Comparison of ENCODE assay signal across 12 cellular contexts in the genomic region with DNA sequence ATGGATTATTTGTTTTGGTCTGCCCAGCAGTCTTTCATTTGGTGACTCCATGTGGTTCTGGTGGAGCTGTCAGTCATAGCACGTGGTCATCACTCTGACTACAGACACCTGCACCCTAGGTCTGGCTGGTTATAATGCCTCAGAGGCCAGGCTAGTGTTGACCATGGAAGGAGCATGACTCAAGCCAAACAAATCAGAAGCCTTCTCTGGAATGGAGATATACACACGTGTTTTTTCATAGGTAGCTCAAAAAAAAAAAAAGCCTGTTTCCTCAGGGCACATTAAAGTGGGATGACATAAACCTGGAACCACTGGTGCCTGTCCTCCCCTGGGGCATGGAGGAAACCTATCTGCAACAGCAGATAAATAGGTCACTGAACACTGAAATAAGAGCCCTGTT. TPM values are rescaled to one million over a fixed set of nuclear protein-coding genes. Genes with fewer than 3 reads are reported as not detected.
DNase-seq lines count a peak whose midpoint lies in the region; ATAC-seq and TF ChIP-seq lines count a peak whose summit lies in the region.
"Had no signal": no experiment of that assay in that cellular context is flagged by ENCODE, and none has a peak within 500 bp of the region (broad histone marks: within the 10 kb centered on the region; RNA-seq: fewer than 3 reads in every experiment).

No MANE protein-coding gene starts in this region.

- no peak overlapping the region for H3K4me3 ChIP-seq in PC-3 (ENCODE audit: low read length)
- no peak overlapping the region for H3K4me3 ChIP-seq in testis
- H3K4me3 ChIP-seq: SJSA1 had no signal

- TSS peak; percentile 8 for BruUV-seq in PC-3 (replicated peaks; lab: Mats Ljungman, UMichigan)

- no peak overlapping the region for H2AFZ ChIP-seq in PC-3 (ENCODE audit: low read length)

- no peak overlapping the region for H3K9ac ChIP-seq in PC-3 (ENCODE audit: low read length)

- TF ChIP-seq POLR2A in testis (IDR thresholded peaks at IDR 0.05): no peak

- DNase-seq in ELF-1 (ENCODE audit: low read depth, low spot score): peak; percentile 61
- peak; percentile 94 for DNase-seq in PC-3
- no peak for DNase-seq in left lobe of liver (ENCODE audit: low spot score)
- DNase-seq in testis: no peak
- no peak for DNase-seq in activated CD4-positive, CD25-positive, alpha-beta regulatory T cell treated with anti-CD3 and anti-CD28 coated beads, Interleukin-2, amount 50 U/mL, for 72 hours
- DNase-seq: activated CD4-positive, CD25-positive, alpha-beta regulatory T cell; GOT3; NCI-H446 treated with DMSO at 0.1 percent for 48 hours; right cardiac atrium had no signal

- 61 to 64% methylated on average over 2 of the region's 2 CpGs for WGBS in testis, 2 donors

- POLR2A ChIA-PET in PC-3 (lab: Charles Lee; ENCODE audit: unreplicated experiment): interaction anchor here (0.6 kb wide), 1 partner anchor 92 kb away, joined by 5 read pairs; no protein-coding TSS in a partner anchor

- intact Hi-C loops in PC-3 (cut with micrococcal nuclease) (no loop called here), testis (cut with DNase I; ENCODE audit: low total_unique reads) (no loop called here)

- H3K27ac ChIP-seq in PC-3 (ENCODE audit: low read length) (peak overlapping the region; percentile 23), testis (no peak overlapping the region)
- H3K27ac ChIP-seq: C4-2B, SJSA1 had no signal

- H3K27me3 ChIP-seq in PC-3 (ENCODE audit: low read length): no peaks in the 10 kb centered on the region
- no peaks in the 10 kb centered on the region for H3K27me3 ChIP-seq in testis
- H3K27me3 ChIP-seq: SJSA1 had no signal

- peaks cover 24% of the 10 kb centered on the region for H3K4me1 ChIP-seq in PC-3 (ENCODE audit: insufficient read depth, low read length)
- H3K4me1 ChIP-seq in testis: no peaks in the 10 kb centered on the region
- H3K4me1 ChIP-seq: SJSA1 had no signal

- CTCF ChIA-PET in PC-3 (lab: Charles Lee): interaction anchor here (0.5 to 0.6 kb wide), 2 partner anchors 13 to 339 kb away, joined by 3 read pairs; no protein-coding TSS in a partner anchor

- H4K20me1 ChIP-seq in PC-3 (ENCODE audit: low read length): no peaks in the 10 kb centered on the region

- ATAC-seq in PC-3: peak; percentile 92
- peak; percentile 24 for ATAC-seq in left lobe of liver
- no peak for ATAC-seq in GM19351 (IDR thresholded peaks at IDR 0.05; ENCODE audit: unreplicated experiment)

- H3K9me3 ChIP-seq in PC-3 (ENCODE audit: low read length) (no peaks in the 10 kb centered on the region), testis (no peaks in the 10 kb centered on the region)
- H3K9me3 ChIP-seq: SJSA1 had no signal

- TF ChIP-seq CTCF in PC-3 (conservative IDR thresholded peaks at IDR 0.05; ENCODE audit: low read depth, low read length): no peak
- TF ChIP-seq CTCF in testis (IDR thresholded peaks at IDR 0.05): no peak

- H3F3A ChIP-seq in PC-3 (ENCODE audit: low read length, unreplicated experiment): no peaks in the 10 kb centered on the region

- no peaks in the 10 kb centered on the region for H3K79me2 ChIP-seq in PC-3 (ENCODE audit: low read length)

- H3K4me2 ChIP-seq in PC-3 (ENCODE audit: low read length): peak overlapping the region; percentile 22

- H3K9me2 ChIP-seq in PC-3 (replicated peaks; ENCODE audit: low read length): no peaks in the 10 kb centered on the region

- H3K36me3 ChIP-seq in PC-3 (ENCODE audit: low read depth, low read length) (no peaks in the 10 kb centered on the region), testis (ENCODE audit: low read depth, missing control alignments) (no peaks in the 10 kb centered on the region)

RNA-seq across cellular contexts. Expression of a gene that starts 8.1 kb away (rescaled TPM):
- total RNA-seq in PC-3 (2014; rRNA removed): 57.8 and 69.0 TPM in 2 replicates
- 74.6 TPM for total RNA-seq in left lobe of liver
- 100 to 1,000 TPM; 136 to 147 TPM for total RNA-seq in testis
- 301 TPM for polyA plus RNA-seq in testis (ENCODE audit: insufficient read depth, low read depth, low replicate concordance)

RNA-seq across cellular contexts. Expression of a gene that starts 48.9 kb away (rescaled TPM):
- total RNA-seq in PC-3 (2014; rRNA removed): 47.2 and 51.0 TPM in 2 replicates
- 29.8 TPM for total RNA-seq in left lobe of liver
- total RNA-seq in testis: 10 to 100 TPM; 51.1 to 63.9 TPM
- 66.4 TPM for polyA plus RNA-seq in testis (ENCODE audit: insufficient read depth, low read depth, low replicate concordance)

RNA-seq across cellular contexts. Expression of a gene that starts 59.0 kb away (rescaled TPM):
- total RNA-seq in PC-3 (2014; rRNA removed): 100 and 133 TPM in 2 replicates
- total RNA-seq in left lobe of liver: 50.0 TPM
- total RNA-seq in testis: 10 to 100 TPM; 75.6 to 81.6 TPM
- 103 TPM for polyA plus RNA-seq in testis (ENCODE audit: insufficient read depth, low read depth, low replicate concordance)

RNA-seq across cellular contexts. Expression of a gene that starts 59.1 kb away (rescaled TPM):
- 3.0 and 5.6 TPM in 2 replicates for total RNA-seq in PC-3 (2014; rRNA removed)
- total RNA-seq in left lobe of liver: 1.2 TPM
- 1 to 10 TPM in 1 of 2 donors, under 1 TPM in 1; 0.43 to 1.2 TPM for total RNA-seq in testis
- 0.66 TPM for polyA plus RNA-seq in testis (ENCODE audit: insufficient read depth, low read depth, low replicate concordance)

Comparison
In these comparisons a context has a peak if more than half of its experiments do, and no peak if none do; other contexts are left out.
1. DNase-seq: peak in ELF-1 (single experiment) and PC-3 (single experiment); none in left lobe of liver (single experiment), testis (single experiment) and activated CD4-positive, CD25-positive, alpha-beta regulatory T cell treated with anti-CD3 and anti-CD28 coated beads, Interleukin-2, amount 50 U/mL, for 72 hours (single experiment).